8 cellular contexts compared by ENCODE assay signal in genomic region chr11:68370211-68371111, GRCh38. TPM values are rescaled to one million over a fixed set of nuclear protein-coding genes. Genes with fewer than 3 reads are reported as not detected.
A peak's percentile ranks its signal among the peaks of the same experiment; 100 is the strongest.
DNase-seq lines count a peak whose midpoint lies in the region; ATAC-seq and TF ChIP-seq lines count a peak whose summit lies in the region.

No MANE protein-coding gene starts in this region.

- H3K9me3 ChIP-seq in left ventricle myocardium inferior (replicated peaks), result no peaks in the 10 kb centered on the region
- H3K9me3 ChIP-seq in upper lobe of left lung, result no peaks in the 10 kb centered on the region

- H3K27me3 ChIP-seq in left ventricle myocardium inferior (ENCODE audit: low read depth) (no peaks in the 10 kb centered on the region), upper lobe of left lung (no peaks in the 10 kb centered on the region)

- DNase-seq in GM13976 (ENCODE audit: low spot score) (peak; percentile 94), NOMO-1 (lab: John Stamatoyannopoulos, UW; ENCODE audit: unreplicated experiment in 2 of 2) (peak; percentile 87 to 90), left ventricle myocardium inferior (peak; percentile 43), upper lobe of left lung (no peak), left colon (no peak), amniotic stem cell (lab: John Stamatoyannopoulos, UW) (no peak), NCI-H345 treated with DMSO at 0.1 percent for 48 hours (lab: John Stamatoyannopoulos, UW; ENCODE audit: unreplicated experiment) (no peak)

- no peak for TF ChIP-seq POLR2A in upper lobe of left lung (IDR thresholded peaks at IDR 0.05)

- H3K36me3 ChIP-seq in left ventricle myocardium inferior (peaks cover 37% of the 10 kb centered on the region), upper lobe of left lung (peaks cover 0 to 25% (median 6%) of the 10 kb centered on the region in 4 donors)

- H3K27ac ChIP-seq in left ventricle myocardium inferior (replicated peaks), result peak overlapping the region; percentile 95
- peak overlapping the region; percentile 7 to 81 (median 59) for H3K27ac ChIP-seq in upper lobe of left lung

- TF ChIP-seq EP300 in upper lobe of left lung (IDR thresholded peaks at IDR 0.05), result no peak

- TF ChIP-seq CTCF in GM13976 (IDR thresholded peaks at IDR 0.05; ENCODE audit: borderline replicate concordance, control extremely low read depth, extremely low read depth, insufficient read depth, missing control alignments), result no peak
- no peak for TF ChIP-seq CTCF in left ventricle myocardium inferior (IDR thresholded peaks at IDR 0.05; ENCODE audit: borderline replicate concordance)
- no peak for TF ChIP-seq CTCF in upper lobe of left lung (IDR thresholded peaks at IDR 0.05)

- no peak overlapping the region for H3K4me3 ChIP-seq in left ventricle myocardium inferior
- H3K4me3 ChIP-seq in upper lobe of left lung, result no peak overlapping the region

- intact Hi-C loops in left ventricle myocardium inferior (cut with micrococcal nuclease), result no loop called here
- intact Hi-C loops in left colon (cut with DNase I, micrococcal nuclease), result no loop called here

- in situ Hi-C loops in GM13976 (cut with MboI; ENCODE audit: low sequenced_read_pairs, unreplicated experiment), result no loop called here

- 34 to 61% methylated on average over 11 to 23 of the region's 23 CpGs for WGBS in upper lobe of left lung, 2 donors

- peaks cover 65% of the 10 kb centered on the region for H3K4me1 ChIP-seq in left ventricle myocardium inferior
- H3K4me1 ChIP-seq in upper lobe of left lung, result peaks cover 41 to 49% (median 45%) of the 10 kb centered on the region in 4 donors

- ATAC-seq in GM21786 (IDR thresholded peaks at IDR 0.05; ENCODE audit: unreplicated experiment), result peak; percentile 82
- peak in 1 of 2 donors; percentile 50 for ATAC-seq in upper lobe of left lung (ENCODE audit: low FRiP score in 2 of 2)
- ATAC-seq in left colon, result no peak

RNA-seq across cellular contexts. Expression of gene LRP5, which starts 58.1 kb away (rescaled TPM):
- 54.7 TPM for total RNA-seq in left ventricle myocardium inferior
- 10 to 100 TPM; 51.5 to 79.4 (median 67.6) TPM for total RNA-seq in upper lobe of left lung
- 100 to 1,000 TPM in 1 of 2 donors, 10 to 100 TPM in 1; 86.8 to 106 TPM for total RNA-seq in left colon

Comparison
In these comparisons a context has a peak if more than half of its experiments do, and no peak if none do; other contexts are left out.
1. DNase-seq: peak in GM13976 (single experiment), NOMO-1 (2 of 2) and left ventricle myocardium inferior (single experiment); none in upper lobe of left lung (0 of 2), left colon (0 of 2), amniotic stem cell (single experiment) and NCI-H345 treated with DMSO at 0.1 percent for 48 hours (single experiment).